In the genomic region with DNA sequence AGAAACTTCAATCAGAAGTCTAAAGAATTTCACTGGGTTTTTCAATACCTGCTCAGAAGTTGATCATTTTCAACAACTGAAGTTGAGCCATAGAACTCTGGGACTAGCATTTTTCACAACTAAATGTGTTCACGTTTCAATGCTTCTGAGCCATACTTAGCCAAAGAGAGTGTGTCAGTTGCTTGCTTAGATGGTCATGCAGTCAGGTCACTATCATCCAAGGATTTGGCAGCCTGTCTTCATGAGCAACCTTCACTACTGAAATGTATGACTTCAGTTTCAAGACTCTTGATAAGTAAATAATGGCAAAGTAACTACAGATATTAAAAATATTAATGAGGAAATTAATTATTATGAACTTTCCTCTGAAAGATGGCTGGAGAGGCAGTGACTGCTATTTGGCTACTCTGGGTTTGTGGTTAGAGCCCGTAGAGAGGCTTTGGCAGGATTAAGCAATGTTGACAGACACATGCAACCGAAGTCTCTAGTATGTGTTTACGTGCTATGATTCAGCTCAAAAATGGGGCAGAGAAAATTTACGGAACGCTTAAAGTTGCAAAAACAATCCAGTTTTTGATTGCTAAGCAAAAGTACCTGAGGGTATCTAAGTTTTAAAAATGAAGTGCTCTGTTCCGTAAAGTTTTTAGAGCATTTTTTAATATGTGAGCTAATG, we compare ENCODE assay signal across 17 cellular contexts.
DNase-seq lines count a peak whose midpoint lies in the region; FAIRE-seq and TF ChIP-seq lines count a peak whose summit lies in the region.
"Had no signal": no experiment of that assay in that cellular context is flagged by ENCODE, and none has a peak within 500 bp of the region (broad histone marks: within the 10 kb centered on the region; RNA-seq: fewer than 3 reads in every experiment).

No MANE protein-coding gene starts in this region.

- peaks cover 3% of the 10 kb centered on the region for H3K27me3 Mint-ChIP-seq in activated T-cell treated with anti-CD3 and anti-CD28 coated beads, Interleukin-2, amount 50 U/mL, for 24 hours
- H3K27me3 Mint-ChIP-seq in endodermal cell (ENCODE audit: insufficient read depth) = no peaks in the 10 kb centered on the region

- POLR2A ChIA-PET in RWPE1 (lab: Yijun Ruan, JAX; ENCODE audit: low non-redundant PET) = no interaction called here

- no peaks in the 10 kb centered on the region for H3K9me3 Mint-ChIP-seq in activated T-cell treated with anti-CD3 and anti-CD28 coated beads, Interleukin-2, amount 50 U/mL, for 24 hours
- H3K9me3 Mint-ChIP-seq in endodermal cell = no peaks in the 10 kb centered on the region
- H3K9me3 Mint-ChIP-seq: activated T-cell treated with anti-CD3 and anti-CD28 coated beads, Interleukin-2, amount 50 U/mL, for 4 hours had no signal

- H3K9me3 ChIP-seq in osteoblast (ENCODE audit: low read depth, low read length) = no peaks in the 10 kb centered on the region
- no peaks in the 10 kb centered on the region for H3K9me3 ChIP-seq in endodermal cell (ENCODE audit: control insufficient read depth, low read length)
- H3K9me3 ChIP-seq in MM.1S (replicated peaks; ENCODE audit: insufficient read depth, low read length) = no peaks in the 10 kb centered on the region
- H3K9me3 ChIP-seq: adrenal gland, spleen had no signal

- no peak overlapping the region for H3K9ac ChIP-seq in endodermal cell (ENCODE audit: extremely low read depth, low read length, poor library complexity, severe bottlenecking)
- no peak overlapping the region for H3K9ac ChIP-seq in MM.1S (ENCODE audit: low read length)

- H4K20me1 ChIP-seq in osteoblast (ENCODE audit: insufficient read depth, low read length) (no peaks in the 10 kb centered on the region), MM.1S (ENCODE audit: insufficient read depth, low read length) (no peaks in the 10 kb centered on the region)

- no peak overlapping the region for H3K27ac Mint-ChIP-seq in activated T-cell treated with anti-CD3 and anti-CD28 coated beads, Interleukin-2, amount 50 U/mL, for 24 hours
- H3K27ac Mint-ChIP-seq in endodermal cell = no peak overlapping the region
- H3K27ac Mint-ChIP-seq: B cell had no signal

- peak overlapping the region; percentile 27 for H3K27ac ChIP-seq in osteoblast (ENCODE audit: low read depth, low read length)
- H3K27ac ChIP-seq in RWPE1 = no peak overlapping the region
- H3K27ac ChIP-seq in endodermal cell (ENCODE audit: low read depth, low read length) = no peak overlapping the region
- H3K27ac ChIP-seq in MM.1S (ENCODE audit: low read length) = no peak overlapping the region
- H3K27ac ChIP-seq: adrenal gland, spleen had no signal

- no peaks in the 10 kb centered on the region for H3K36me3 Mint-ChIP-seq in activated T-cell treated with anti-CD3 and anti-CD28 coated beads, Interleukin-2, amount 50 U/mL, for 24 hours (ENCODE audit: low read depth)
- no peaks in the 10 kb centered on the region for H3K36me3 Mint-ChIP-seq in endodermal cell (ENCODE audit: low read depth)

- WGBS in endodermal cell (ENCODE audit: insufficient coverage in 1 of 2, insufficient read length in 1 of 2), 2 experiments = 91 to 92% methylated on average over 6 to 7 of the region's 7 CpGs

- H3F3A ChIP-seq in MM.1S (ENCODE audit: insufficient read depth, low read length) = no peaks in the 10 kb centered on the region

- no peak for FAIRE-seq in bronchial epithelial cell (lab: Jason Lieb, UNC)

- H3K79me2 ChIP-seq in osteoblast (ENCODE audit: insufficient read depth, low read length) = no peaks in the 10 kb centered on the region
- H3K79me2 ChIP-seq in MM.1S (ENCODE audit: low read length) = no peaks in the 10 kb centered on the region

- TF ChIP-seq CTCF in bronchial epithelial cell (IDR thresholded peaks at IDR 0.05; ENCODE audit: insufficient read depth, low read length, severe bottlenecking) (no peak), osteoblast (IDR thresholded peaks at IDR 0.05; ENCODE audit: extremely low read depth, low read depth, low read length) (no peak), RWPE1 (conservative IDR thresholded peaks at IDR 0.05; ENCODE audit: low read depth) (no peak), endodermal cell (conservative IDR thresholded peaks at IDR 0.05) (no peak), MM.1S (IDR thresholded peaks at IDR 0.05; ENCODE audit: low read length) (no peak)

- peaks cover 1% of the 10 kb centered on the region for H3K4me1 Mint-ChIP-seq in activated T-cell treated with anti-CD3 and anti-CD28 coated beads, Interleukin-2, amount 50 U/mL, for 24 hours (ENCODE audit: low read depth)
- peaks cover 12% of the 10 kb centered on the region for H3K4me1 Mint-ChIP-seq in endodermal cell
- H3K4me1 Mint-ChIP-seq: B cell had no signal

- H3K4me2 ChIP-seq in osteoblast (ENCODE audit: insufficient read depth, low read length) (peak overlapping the region; percentile 57), MM.1S (ENCODE audit: low read depth, low read length) (no peak overlapping the region)

- CTCF ChIA-PET in RWPE1 (lab: Yijun Ruan, JAX) = interaction anchor here (0.6 kb wide), 1 partner anchor 19 kb away, joined by 3 read pairs; no protein-coding TSS in a partner anchor

- H3K36me3 ChIP-seq in bronchial epithelial cell (ENCODE audit: control insufficient read depth, insufficient read depth, low read length) (no peaks in the 10 kb centered on the region), osteoblast (ENCODE audit: insufficient read depth, low read length) (no peaks in the 10 kb centered on the region), endodermal cell (ENCODE audit: control insufficient read depth, insufficient read depth, low read length) (no peaks in the 10 kb centered on the region), MM.1S (replicated peaks; ENCODE audit: insufficient read depth, low read length) (no peaks in the 10 kb centered on the region)
- H3K36me3 ChIP-seq: adrenal gland, spleen had no signal

- H3K4me3 Mint-ChIP-seq in activated T-cell treated with anti-CD3 and anti-CD28 coated beads, Interleukin-2, amount 50 U/mL, for 24 hours = no peak overlapping the region
- no peak overlapping the region for H3K4me3 Mint-ChIP-seq in endodermal cell
- H3K4me3 Mint-ChIP-seq: activated T-cell treated with anti-CD3 and anti-CD28 coated beads, Interleukin-2, amount 50 U/mL, for 4 hours; B cell had no signal

- H3K27me3 ChIP-seq in bronchial epithelial cell (ENCODE audit: control insufficient read depth, insufficient read depth, low read length) (no peaks in the 10 kb centered on the region), osteoblast (ENCODE audit: insufficient read depth, low read length) (no peaks in the 10 kb centered on the region), endodermal cell (ENCODE audit: control insufficient read depth, insufficient read depth, low read length, poor library complexity, severe bottlenecking) (no peaks in the 10 kb centered on the region), MM.1S (replicated peaks; ENCODE audit: insufficient read depth, low read length) (no peaks in the 10 kb centered on the region)
- H3K27me3 ChIP-seq: adrenal gland, spleen had no signal

- no peaks in the 10 kb centered on the region for H3K9me2 ChIP-seq in MM.1S (replicated peaks; ENCODE audit: insufficient read depth, low read length)

- H3K4me3 ChIP-seq in bronchial epithelial cell (ENCODE audit: low read depth, low read length) = no peak overlapping the region
- H3K4me3 ChIP-seq in osteoblast (ENCODE audit: insufficient read depth, low read length) = peak overlapping the region; percentile 3
- H3K4me3 ChIP-seq in endodermal cell (ENCODE audit: low read length) = no peak overlapping the region
- H3K4me3 ChIP-seq in MM.1S (ENCODE audit: low read length) = no peak overlapping the region
- H3K4me3 ChIP-seq: adrenal gland, spleen had no signal

- H3K4me1 ChIP-seq in osteoblast (ENCODE audit: insufficient read depth, low read length) (peaks cover 13% of the 10 kb centered on the region), endodermal cell (ENCODE audit: control insufficient read depth, insufficient read depth, low read length) (peaks cover 6% of the 10 kb centered on the region), MM.1S (ENCODE audit: low read length) (no peaks in the 10 kb centered on the region)
- H3K4me1 ChIP-seq: adrenal gland, spleen had no signal

- peak; percentile 3 for DNase-seq in DMS53 treated with DMSO at 0.1 percent for 48 hours (lab: John Stamatoyannopoulos, UW; ENCODE audit: unreplicated experiment)
- peak; percentile 38 for DNase-seq in NCI-H460 (ENCODE audit: extremely low read depth, low read depth)
- DNase-seq in bronchial epithelial cell (ENCODE audit: low read depth) = peak; percentile 77
- DNase-seq in osteoblast (ENCODE audit: insufficient read length, low spot score, missing footprints) = peak; percentile 35
- DNase-seq in activated T-cell treated with anti-CD3 and anti-CD28 coated beads, Interleukin-2, amount 50 U/mL, for 24 hours = no peak
- no peak for DNase-seq in RWPE1 (ENCODE audit: low spot score)
- no peak for DNase-seq in endodermal cell
- DNase-seq in MM.1S = no peak
- DNase-seq: activated T-cell treated with anti-CD3 and anti-CD28 coated beads, Interleukin-2, amount 50 U/mL, for 4 hours; adrenal gland; DMS 273 treated with DMSO at 0.1 percent for 48 hours; foreskin fibroblast; NCI-H2227 treated with DMSO at 0.1 percent for 48 hours; occipital lobe; spleen; T-helper 1 cell had no signal

- H2AFZ ChIP-seq in osteoblast (ENCODE audit: low read length) (no peak overlapping the region), MM.1S (ENCODE audit: low read length) (no peak overlapping the region)

Comparison
In these comparisons a context has a peak if more than half of its experiments do, and no peak if none do; other contexts are left out.
1. DNase-seq: peak in DMS53 treated with DMSO at 0.1 percent for 48 hours (single experiment), NCI-H460 (single experiment), bronchial epithelial cell (single experiment) and osteoblast (single experiment); none in activated T-cell treated with anti-CD3 and anti-CD28 coated beads, Interleukin-2, amount 50 U/mL, for 24 hours (single experiment), RWPE1 (single experiment), endodermal cell (single experiment) and MM.1S (single experiment).